1 cellular context compared by ENCODE assay signal in the genomic region with DNA sequence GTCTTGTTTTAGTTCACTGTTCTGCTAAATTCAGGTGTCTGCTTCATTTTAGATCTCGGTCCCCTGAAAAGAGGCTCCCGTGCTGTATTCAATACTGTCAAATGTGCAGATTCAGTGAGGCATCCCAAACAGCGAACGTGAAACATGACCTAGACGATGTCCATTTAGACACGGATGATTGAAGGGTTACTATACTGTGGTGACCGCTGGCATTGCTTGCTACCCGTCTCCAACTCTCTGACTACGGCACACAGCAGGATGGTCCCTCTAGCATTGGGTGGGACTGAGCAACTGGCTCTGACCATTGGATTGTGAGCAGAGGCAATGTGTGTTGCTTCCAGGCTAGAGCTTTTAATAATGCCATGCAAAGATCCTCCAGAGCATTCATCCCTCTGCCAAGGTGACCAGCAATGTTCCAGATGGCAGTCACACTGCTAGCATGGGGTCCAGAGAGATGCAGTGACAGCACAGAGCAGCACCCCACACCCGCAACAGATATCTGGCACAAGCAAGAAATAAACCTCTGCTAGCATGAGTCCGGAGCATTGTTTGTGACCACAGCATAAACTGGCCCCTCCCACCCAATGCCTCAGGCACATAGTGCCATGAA.
TF ChIP-seq lines count a peak whose summit lies in the region.

No MANE protein-coding gene starts in this region.

TF ChIP-seq in GM23338, 12 proteins besides CTCF, POLR2A, EP300 and RAD21 (continued from another document):
- TF ChIP-seq, protein P1, sequence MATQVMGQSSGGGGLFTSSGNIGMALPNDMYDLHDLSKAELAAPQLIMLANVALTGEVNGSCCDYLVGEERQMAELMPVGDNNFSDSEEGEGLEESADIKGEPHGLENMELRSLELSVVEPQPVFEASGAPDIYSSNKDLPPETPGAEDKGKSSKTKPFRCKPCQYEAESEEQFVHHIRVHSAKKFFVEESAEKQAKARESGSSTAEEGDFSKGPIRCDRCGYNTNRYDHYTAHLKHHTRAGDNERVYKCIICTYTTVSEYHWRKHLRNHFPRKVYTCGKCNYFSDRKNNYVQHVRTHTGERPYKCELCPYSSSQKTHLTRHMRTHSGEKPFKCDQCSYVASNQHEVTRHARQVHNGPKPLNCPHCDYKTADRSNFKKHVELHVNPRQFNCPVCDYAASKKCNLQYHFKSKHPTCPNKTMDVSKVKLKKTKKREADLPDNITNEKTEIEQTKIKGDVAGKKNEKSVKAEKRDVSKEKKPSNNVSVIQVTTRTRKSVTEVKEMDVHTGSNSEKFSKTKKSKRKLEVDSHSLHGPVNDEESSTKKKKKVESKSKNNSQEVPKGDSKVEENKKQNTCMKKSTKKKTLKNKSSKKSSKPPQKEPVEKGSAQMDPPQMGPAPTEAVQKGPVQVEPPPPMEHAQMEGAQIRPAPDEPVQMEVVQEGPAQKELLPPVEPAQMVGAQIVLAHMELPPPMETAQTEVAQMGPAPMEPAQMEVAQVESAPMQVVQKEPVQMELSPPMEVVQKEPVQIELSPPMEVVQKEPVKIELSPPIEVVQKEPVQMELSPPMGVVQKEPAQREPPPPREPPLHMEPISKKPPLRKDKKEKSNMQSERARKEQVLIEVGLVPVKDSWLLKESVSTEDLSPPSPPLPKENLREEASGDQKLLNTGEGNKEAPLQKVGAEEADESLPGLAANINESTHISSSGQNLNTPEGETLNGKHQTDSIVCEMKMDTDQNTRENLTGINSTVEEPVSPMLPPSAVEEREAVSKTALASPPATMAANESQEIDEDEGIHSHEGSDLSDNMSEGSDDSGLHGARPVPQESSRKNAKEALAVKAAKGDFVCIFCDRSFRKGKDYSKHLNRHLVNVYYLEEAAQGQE (IDR thresholded peaks at IDR 0.05; ENCODE audit: unreplicated experiment): no peak
- TF ChIP-seq JUNB (IDR thresholded peaks at IDR 0.05; ENCODE audit: unreplicated experiment): no peak
